ENCODE assay signal across 16 cellular contexts in the genomic region with DNA sequence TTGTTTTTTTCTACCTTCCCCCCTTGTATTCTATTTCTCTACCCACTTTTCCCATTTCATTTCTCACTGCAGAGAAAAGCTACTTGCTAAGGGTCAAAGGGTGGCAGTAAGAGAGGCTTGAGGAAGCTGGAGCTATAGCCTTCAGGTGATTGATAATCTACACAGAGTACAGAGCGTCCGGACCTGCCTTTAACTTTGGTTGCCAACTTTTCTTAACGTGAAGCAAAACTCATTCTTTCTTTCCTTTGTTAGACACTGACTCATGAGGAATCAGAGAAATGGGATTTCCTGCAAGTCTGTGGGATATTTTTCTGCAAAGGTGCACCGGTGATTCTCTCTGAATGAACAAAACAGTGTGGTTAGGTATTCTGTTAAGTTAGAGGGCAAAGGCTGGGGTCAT.
"Had no signal": no experiment of that assay in that cellular context is flagged by ENCODE, and none has a peak within 500 bp of the region (broad histone marks: within the 10 kb centered on the region; RNA-seq: fewer than 3 reads in every experiment).

No MANE protein-coding gene starts in this region.

- H3K27me3 ChIP-seq: testis had no signal

- H3K4me1 ChIP-seq: testis had no signal

- H3K27ac Mint-ChIP-seq: activated CD4-positive, alpha-beta T cell treated with anti-CD3 and anti-CD28 coated beads for 36 hours; activated CD8-positive, alpha-beta T cell treated with anti-CD3 and anti-CD28 coated beads for 36 hours; activated T-helper 1 cell treated with anti-CD3 and anti-CD28 coated beads, Interleukin-12 subunit alpha, Interleukin-12 subunit beta, Interleukin-2, Interleukin-4 antibody, amounts not matched to agents 30 ng/mL and 10 ng/mL and 1 ng/mL, durations not matched to agents 14 hours and 24 hours and 36 hours; stimulated activated naive CD8-positive, alpha-beta T cell treated with anti-CD3 and anti-CD28 coated beads, Interleukin-15, amount 100 ng/mL, for 72 hours had no signal

- H3K27me3 Mint-ChIP-seq: activated CD4-positive, alpha-beta T cell treated with anti-CD3 and anti-CD28 coated beads for 36 hours; activated CD8-positive, alpha-beta T cell treated with anti-CD3 and anti-CD28 coated beads for 36 hours; stimulated activated naive CD8-positive, alpha-beta T cell treated with anti-CD3 and anti-CD28 coated beads, Interleukin-15, amount 100 ng/mL, for 72 hours had no signal

- H3K9me3 Mint-ChIP-seq: activated T-helper 1 cell treated with anti-CD3 and anti-CD28 coated beads, Interleukin-12 subunit alpha, Interleukin-12 subunit beta, Interleukin-2, Interleukin-4 antibody, amounts not matched to agents 30 ng/mL and 10 ng/mL and 1 ng/mL, durations not matched to agents 14 hours and 24 hours and 36 hours had no signal

- H3K4me1 Mint-ChIP-seq: activated CD4-positive, alpha-beta T cell treated with anti-CD3 and anti-CD28 coated beads for 36 hours; stimulated activated naive CD8-positive, alpha-beta T cell treated with anti-CD3 and anti-CD28 coated beads, Interleukin-15, amount 100 ng/mL, for 72 hours had no signal

- H3K27ac ChIP-seq: coronary artery, testis had no signal

- H3K4me3 ChIP-seq: coronary artery, testis had no signal

- ATAC-seq: activated CD4-positive, alpha-beta T cell treated with anti-CD3 and anti-CD28 coated beads for 36 hours; activated CD8-positive, alpha-beta T cell treated with anti-CD3 and anti-CD28 coated beads for 36 hours; left lobe of liver; stimulated activated naive CD8-positive, alpha-beta T cell treated with anti-CD3 and anti-CD28 coated beads, Interleukin-15, amount 100 ng/mL, for 72 hours had no signal

- H3K4me3 Mint-ChIP-seq: activated CD4-positive, alpha-beta T cell treated with anti-CD3 and anti-CD28 coated beads for 36 hours; activated CD8-positive, alpha-beta T cell treated with anti-CD3 and anti-CD28 coated beads for 36 hours; activated T-helper 1 cell treated with anti-CD3 and anti-CD28 coated beads, Interleukin-12 subunit alpha, Interleukin-12 subunit beta, Interleukin-2, Interleukin-4 antibody, amounts not matched to agents 30 ng/mL and 10 ng/mL and 1 ng/mL, durations not matched to agents 14 hours and 24 hours and 36 hours; nephron; stimulated activated naive CD8-positive, alpha-beta T cell treated with anti-CD3 and anti-CD28 coated beads, Interleukin-15, amount 100 ng/mL, for 72 hours had no signal

- DNase-seq: activated CD4-positive, alpha-beta T cell treated with anti-CD3 and anti-CD28 coated beads for 36 hours; activated CD8-positive, alpha-beta memory T cell treated with anti-CD3 and anti-CD28 coated beads, Interleukin-2, amount 50 U/mL, for 48 hours; activated CD8-positive, alpha-beta T cell treated with anti-CD3 and anti-CD28 coated beads for 36 hours; activated naive CD4-positive, alpha-beta T cell; aorta; central memory CD4-positive, alpha-beta T cell; effector CD8-positive, alpha-beta T cell; erythroblast; stimulated activated CD4-positive, alpha-beta T cell treated with anti-CD3 and anti-CD28 coated beads, Interleukin-4, amount 100 ng/mL, for 4 hours; stimulated activated naive CD8-positive, alpha-beta T cell treated with anti-CD3 and anti-CD28 coated beads, Interleukin-15, amount 100 ng/mL, for 72 hours; T-helper 9 cell; testis had no signal

- H3K9me3 ChIP-seq: testis had no signal
